In the genomic region with DNA sequence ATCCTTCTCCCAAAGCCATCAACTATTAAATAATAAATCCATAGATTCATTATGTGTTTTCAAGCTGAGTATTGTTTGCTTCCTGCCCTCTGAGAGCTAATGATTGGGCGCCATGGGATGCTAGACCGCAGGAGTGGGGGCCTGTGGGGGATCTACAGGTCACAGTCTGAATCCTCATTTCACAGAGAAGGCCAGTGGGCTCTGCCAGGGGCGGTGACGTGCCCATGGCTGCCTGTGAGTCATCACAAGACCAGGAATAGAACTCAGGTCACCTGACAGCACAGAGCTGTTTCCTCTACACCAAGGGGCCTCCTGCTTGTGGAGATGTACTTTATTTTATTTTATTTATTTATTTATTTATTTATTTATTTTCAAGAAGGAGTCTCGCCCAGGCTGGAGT, we compare ENCODE assay signal across 8 cellular contexts. TPM values are rescaled to one million over a fixed set of nuclear protein-coding genes. Genes with fewer than 3 reads are reported as not detected.
DNase-seq lines count a peak whose midpoint lies in the region; ATAC-seq, FAIRE-seq and TF ChIP-seq lines count a peak whose summit lies in the region.

No MANE protein-coding gene starts in this region.

- no peak for TF ChIP-seq POLR2A in HepG2 (IDR thresholded peaks at IDR 0.05; ENCODE audit: insufficient read depth in 1 of 2, low read depth in 2 of 2, low read length in 2 of 2)

- TF ChIP-seq EP300 in HepG2 (IDR thresholded peaks at IDR 0.05; ENCODE audit: low read depth in 2 of 2, low read length in 2 of 2) (no peak; a peak in 1 of 4 replicates), HepG2 (CRISPR knock-in tag; IDR thresholded peaks at IDR 0.05; ENCODE audit: borderline replicate concordance) (no peak)

- no peaks in the 10 kb centered on the region for H3K27me3 Mint-ChIP-seq in MCF 10A (ENCODE audit: insufficient read depth, unreplicated experiment)
- H3K27me3 Mint-ChIP-seq in stimulated activated memory B cell treated with anti-CD40 and anti-IgM and Interleukin-4, amounts not matched to agents 10 μg/mL and 1 μg/mL and 100 μg/mL, for 72 hours: no peaks in the 10 kb centered on the region

- TF ChIP-seq CTCF in MCF 10A (IDR thresholded peaks at IDR 0.05; ENCODE audit: unreplicated experiment) (no peak), HepG2 (CRISPR knock-in tag; IDR thresholded peaks at IDR 0.05) (no peak)

- peak overlapping the region; percentile 87 for H3K4me2 ChIP-seq in HepG2 (ENCODE audit: low read depth, low read length)

- in situ Hi-C loops in HepG2 (cut with HindIII; ENCODE audit: extremely low pct_ligation_motif_present, low pct_unique_long_range_greater_than_20kb): no loop called here

- no peak for FAIRE-seq in HepG2 (lab: Jason Lieb, UNC)

- no peaks in the 10 kb centered on the region for H3K9me3 Mint-ChIP-seq in MCF 10A (ENCODE audit: unreplicated experiment)
- no peaks in the 10 kb centered on the region for H3K9me3 Mint-ChIP-seq in stimulated activated memory B cell treated with anti-CD40 and anti-IgM and Interleukin-4, amounts not matched to agents 10 μg/mL and 1 μg/mL and 100 μg/mL, for 72 hours

- peak overlapping the region; percentile 67 for H3K27ac Mint-ChIP-seq in MCF 10A (ENCODE audit: low read depth, unreplicated experiment)
- H3K27ac Mint-ChIP-seq in stimulated activated memory B cell treated with anti-CD40 and anti-IgM and Interleukin-4, amounts not matched to agents 10 μg/mL and 1 μg/mL and 100 μg/mL, for 72 hours: peak overlapping the region; percentile 69

- no peak for TF ChIP-seq RAD21 in HepG2 (CRISPR knock-in tag; IDR thresholded peaks at IDR 0.05)

- H3K79me2 ChIP-seq in HepG2 (ENCODE audit: insufficient read depth, low read length): no peaks in the 10 kb centered on the region

- H3K27me3 ChIP-seq in HepG2 (ENCODE audit: control insufficient read depth in 1 of 2, insufficient read depth in 2 of 2, low read length in 2 of 2): no peaks in the 10 kb centered on the region

- H3K4me3 ChIP-seq in HepG2 (replicated peaks in 1 of 3; ENCODE audit: insufficient read depth in 1 of 3, low read depth in 2 of 3, low read length in 3 of 3): peak overlapping the region in 1 of 3 experiments; percentile 68; a peak in 2 of 6 replicates

- peaks cover 87% of the 10 kb centered on the region for H3K4me1 Mint-ChIP-seq in MCF 10A (ENCODE audit: insufficient read depth, unreplicated experiment)
- peaks cover 51% of the 10 kb centered on the region for H3K4me1 Mint-ChIP-seq in stimulated activated memory B cell treated with anti-CD40 and anti-IgM and Interleukin-4, amounts not matched to agents 10 μg/mL and 1 μg/mL and 100 μg/mL, for 72 hours

- peaks cover 84% of the 10 kb centered on the region for H3K4me1 ChIP-seq in HepG2 (ENCODE audit: insufficient read depth, low read length)

- no peak overlapping the region for H2AFZ ChIP-seq in HepG2 (ENCODE audit: low read length)

- 33% methylated on average over 5 of the region's 5 CpGs for WGBS in HepG2 (ENCODE audit: low lambda C conversion rate)

- intact Hi-C loops in MCF 10A (cut with micrococcal nuclease) (no loop called here), HepG2 (cut with micrococcal nuclease; ENCODE audit: unreplicated experiment) (no loop called here)

- peaks cover 60% of the 10 kb centered on the region for H3K36me3 Mint-ChIP-seq in MCF 10A (ENCODE audit: insufficient read depth, unreplicated experiment)
- H3K36me3 Mint-ChIP-seq in stimulated activated memory B cell treated with anti-CD40 and anti-IgM and Interleukin-4, amounts not matched to agents 10 μg/mL and 1 μg/mL and 100 μg/mL, for 72 hours: no peaks in the 10 kb centered on the region

- DNase-seq in activated T-cell treated with anti-CD3 and anti-CD28 coated beads for 48 hours (ENCODE audit: low read depth) (peak; percentile 51), activated T-cell treated with anti-CD3 and anti-CD28 coated beads for 4 hours (no peak), MCF 10A (ENCODE audit: unreplicated experiment) (peak; percentile 96), HepG2 (ENCODE audit: low spot score) (peak; percentile 73), HT-29 (ENCODE audit: low spot score) (no peak), NCI-H2107 treated with DMSO at 0.1 percent for 48 hours (lab: John Stamatoyannopoulos, UW; ENCODE audit: unreplicated experiment) (no peak)

- ATAC-seq in SK-N-SH treated with all-trans-retinoic acid at 6 μM for 48 hours (peak; percentile 89), HepG2 (no peak; the same call in 2 of the 3 replicates)
- ATAC-seq in stimulated activated memory B cell treated with anti-CD40 and anti-IgM and Interleukin-4, amounts not matched to agents 10 μg/mL and 1 μg/mL and 100 μg/mL, for 72 hours: peak; percentile 91

- no peaks in the 10 kb centered on the region for H3K36me3 ChIP-seq in HepG2 (replicated peaks in 1 of 2; ENCODE audit: control insufficient read depth in 1 of 2, insufficient read depth in 2 of 2, low read length in 2 of 2)

- no peaks in the 10 kb centered on the region for H3K9me3 ChIP-seq in HepG2 (ENCODE audit: low read length)

- H3K4me3 Mint-ChIP-seq in MCF 10A (ENCODE audit: unreplicated experiment): peak overlapping the region; percentile 59
- H3K4me3 Mint-ChIP-seq in stimulated activated memory B cell treated with anti-CD40 and anti-IgM and Interleukin-4, amounts not matched to agents 10 μg/mL and 1 μg/mL and 100 μg/mL, for 72 hours: no peak overlapping the region

- CTCF ChIA-PET in MCF 10A (lab: Yijun Ruan, JAX): interaction anchor here (0.6 to 6.7 kb wide), 8 partner anchors 8 to 127 kb away, joined by 3 to 51 read pairs (median 4); a partner anchor contains a TSS
- CTCF ChIA-PET in HepG2 (lab: Yijun Ruan, JAX; ENCODE audit: low intra/inter-chr PET ratio, low total read pairs): no interaction called here

- BruUV-seq in MCF 10A (replicated peaks; lab: Mats Ljungman, UMichigan) (no TSS peak), HepG2 (replicated peaks; lab: Mats Ljungman, UMichigan) (no TSS peak)

- POLR2A ChIA-PET in MCF 10A (lab: Yijun Ruan, JAX): interaction anchor here (0.6 to 26.0 kb wide), 25 partner anchors 7 to 854 kb away, joined by 3 to 1077 read pairs (median 4); a partner anchor contains a TSS
- POLR2A ChIA-PET in HepG2 (lab: Yijun Ruan, JAX): interaction anchor here (0.7 to 7.5 kb wide), 10 partner anchors 8 to 139 kb away, joined by 3 to 146 read pairs (median 11); a partner anchor contains a TSS

- peak overlapping the region; percentile 67; the same call in 1 of the 2 replicates for H3K9ac ChIP-seq in HepG2 (ENCODE audit: insufficient read depth, low read depth, low read length)

- H4K20me1 ChIP-seq in HepG2 (ENCODE audit: insufficient read depth, low read length): no peaks in the 10 kb centered on the region

- peak overlapping the region; percentile 85 for H3K27ac ChIP-seq in HepG2 (ENCODE audit: extremely low read length, insufficient read depth, low read length)

TF ChIP-seq in SK-N-SH treated with all-trans-retinoic acid at 6 μM for 48 hours, 23 proteins besides CTCF, POLR2A, EP300 and RAD21 (continues in another document):
- no peak for TF ChIP-seq ZC3H10 (CRISPR knock-in tag; IDR thresholded peaks at IDR 0.05)
- TF ChIP-seq RARB (CRISPR knock-in tag; IDR thresholded peaks at IDR 0.05): no peak

TF ChIP-seq in HepG2, 621 proteins besides CTCF, POLR2A, EP300 and RAD21 (continues in another document):
- TF ChIP-seq GATAD2A (CRISPR knock-in tag; IDR thresholded peaks at IDR 0.05) (peak; percentile 23; the same call in 1 of the 2 replicates), MTA1 (CRISPR knock-in tag; IDR thresholded peaks at IDR 0.05; ENCODE audit: borderline replicate concordance) (no peak), DNMT3B (CRISPR knock-in tag; conservative IDR thresholded peaks at IDR 0.05) (no peak), BCL6 (CRISPR knock-in tag; IDR thresholded peaks at IDR 0.05) (no peak), HIVEP1 (CRISPR knock-in tag; IDR thresholded peaks at IDR 0.05) (no peak)
- TF ChIP-seq, protein P1, sequence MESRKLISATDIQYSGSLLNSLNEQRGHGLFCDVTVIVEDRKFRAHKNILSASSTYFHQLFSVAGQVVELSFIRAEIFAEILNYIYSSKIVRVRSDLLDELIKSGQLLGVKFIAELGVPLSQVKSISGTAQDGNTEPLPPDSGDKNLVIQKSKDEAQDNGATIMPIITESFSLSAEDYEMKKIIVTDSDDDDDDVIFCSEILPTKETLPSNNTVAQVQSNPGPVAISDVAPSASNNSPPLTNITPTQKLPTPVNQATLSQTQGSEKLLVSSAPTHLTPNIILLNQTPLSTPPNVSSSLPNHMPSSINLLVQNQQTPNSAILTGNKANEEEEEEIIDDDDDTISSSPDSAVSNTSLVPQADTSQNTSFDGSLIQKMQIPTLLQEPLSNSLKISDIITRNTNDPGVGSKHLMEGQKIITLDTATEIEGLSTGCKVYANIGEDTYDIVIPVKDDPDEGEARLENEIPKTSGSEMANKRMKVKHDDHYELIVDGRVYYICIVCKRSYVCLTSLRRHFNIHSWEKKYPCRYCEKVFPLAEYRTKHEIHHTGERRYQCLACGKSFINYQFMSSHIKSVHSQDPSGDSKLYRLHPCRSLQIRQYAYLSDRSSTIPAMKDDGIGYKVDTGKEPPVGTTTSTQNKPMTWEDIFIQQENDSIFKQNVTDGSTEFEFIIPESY (CRISPR knock-in tag; IDR thresholded peaks at IDR 0.05): peak; percentile 43; the same call in 1 of the 2 replicates

RNA-seq across cellular contexts. Expression of a gene that starts 15.0 kb away (rescaled TPM):
- 22.8 and 41.0 TPM in 2 replicates for total RNA-seq in MCF 10A (2022)
- total RNA-seq in HepG2 (2016; rRNA removed; fragmentation: Illumina TruSeq; extraction: Trizol): 3.5 and 5.0 TPM in 2 replicates
- 0.71 and 0.91 TPM in 2 replicates for total RNA-seq in HepG2 (2016; cell fraction: cytosol; rRNA removed; fragmentation: Illumina TruSeq; extraction: Trizol; ENCODE audit: low read depth)
- total RNA-seq in HepG2 (2016; cell fraction: insoluble cytoplasmic fraction; rRNA removed; fragmentation: Illumina TruSeq; extraction: Trizol): 1.9 and 4.6 TPM in 2 replicates
- 1.2 and 1.3 TPM in 2 replicates for total RNA-seq in HepG2 (2016; cell fraction: membrane; rRNA removed; fragmentation: Illumina TruSeq; extraction: Trizol)
- 3.7 and 4.0 TPM in 2 replicates for total RNA-seq in HepG2 (2016; cell fraction: nucleus; rRNA removed; fragmentation: Illumina TruSeq; extraction: Trizol)
- polyA plus RNA-seq in HepG2 (2011; rRNA removed): 24.5 and 30.5 TPM in 2 replicates
- polyA plus RNA-seq in HepG2 (2011; cell fraction: cytosol; rRNA removed): 15.2 and 20.2 TPM in 2 replicates
- polyA plus RNA-seq in HepG2 (2011; cell fraction: nucleus; rRNA removed): 15.9 and 16.7 TPM in 2 replicates
- polyA plus RNA-seq in HepG2 (2012): 13.7 and 18.5 TPM in 2 replicates
- 0.28 and 0.32 TPM in 2 replicates for polyA plus RNA-seq in HepG2 (2016; cell fraction: cytosol; fragmentation: Illumina TruSeq; extraction: Trizol; ENCODE audit: low read depth)
- polyA plus RNA-seq in HepG2 (2016; cell fraction: insoluble cytoplasmic fraction; fragmentation: Illumina TruSeq; extraction: Trizol; ENCODE audit: low read depth): 1.4 and 2.1 TPM in 2 replicates
- 0.60 and 0.65 TPM in 2 replicates for polyA plus RNA-seq in HepG2 (2016; cell fraction: membrane; fragmentation: Illumina TruSeq; extraction: Trizol; ENCODE audit: low read depth)
- polyA plus RNA-seq in HepG2 (2016; cell fraction: nucleus; fragmentation: Illumina TruSeq; extraction: Trizol; ENCODE audit: insufficient read depth, low read depth): 4.0 and 4.9 TPM in 2 replicates
- polyA minus RNA-seq in HepG2 (2011; rRNA and poly(A)+ RNA removed; ENCODE audit: low replicate concordance): 13.3 and 63.4 TPM in 2 replicates
- polyA minus RNA-seq in HepG2 (2011; cell fraction: cytosol; rRNA and poly(A)+ RNA removed): 10.3 and 13.7 TPM in 2 replicates
- polyA minus RNA-seq in HepG2 (2011; cell fraction: nucleus; rRNA and poly(A)+ RNA removed): 13.4 and 13.8 TPM in 2 replicates
- total RNA-seq in HT-29 (2014; rRNA removed; shearing (Covaris generic)): 3.1 and 4.4 TPM in 2 replicates

Comparison
In these comparisons a context has a peak if more than half of its experiments do, and no peak if none do; other contexts are left out.
1. DNase-seq: peak in activated T-cell treated with anti-CD3 and anti-CD28 coated beads for 48 hours (single experiment), MCF 10A (single experiment) and HepG2 (single experiment); none in activated T-cell treated with anti-CD3 and anti-CD28 coated beads for 4 hours (single experiment), HT-29 (single experiment) and NCI-H2107 treated with DMSO at 0.1 percent for 48 hours (single experiment).